9 cellular contexts compared by ENCODE assay signal in genomic region chr6:136774228-136775041, GRCh38. TPM values are rescaled to one million over a fixed set of nuclear protein-coding genes. Genes with fewer than 3 reads are reported as not detected.
A peak's percentile ranks its signal among the peaks of the same experiment; 100 is the strongest.
DNase-seq lines count a peak whose midpoint lies in the region; ATAC-seq, FAIRE-seq and TF ChIP-seq lines count a peak whose summit lies in the region.
"Had no signal": no experiment of that assay in that cellular context is flagged by ENCODE, and none has a peak within 500 bp of the region (broad histone marks: within the 10 kb centered on the region; RNA-seq: fewer than 3 reads in every experiment).

No MANE protein-coding gene starts in this region.

- no peak for ATAC-seq in activated naive CD8-positive, alpha-beta T cell treated with anti-CD3 and anti-CD28 coated beads, Interleukin-2, amount 50 U/mL, for 24 hours

- H3K4me1 Mint-ChIP-seq in activated naive CD8-positive, alpha-beta T cell treated with anti-CD3 and anti-CD28 coated beads, Interleukin-2, amount 50 U/mL, for 24 hours: peaks cover 49% of the 10 kb centered on the region
- H3K4me1 Mint-ChIP-seq in activated naive CD8-positive, alpha-beta T cell treated with anti-CD3 and anti-CD28 coated beads for 36 hours: peaks cover 23% of the 10 kb centered on the region

- no peak overlapping the region for H3K4me3 Mint-ChIP-seq in activated naive CD8-positive, alpha-beta T cell treated with anti-CD3 and anti-CD28 coated beads, Interleukin-2, amount 50 U/mL, for 24 hours
- H3K4me3 Mint-ChIP-seq in activated naive CD8-positive, alpha-beta T cell treated with anti-CD3 and anti-CD28 coated beads for 36 hours: no peak overlapping the region

- no peak for TF ChIP-seq CTCF in fibroblast of villous mesenchyme (IDR thresholded peaks at IDR 0.05; ENCODE audit: insufficient read depth, low read depth, low read length)

- peaks cover 1% of the 10 kb centered on the region for H3K36me3 Mint-ChIP-seq in activated naive CD8-positive, alpha-beta T cell treated with anti-CD3 and anti-CD28 coated beads, Interleukin-2, amount 50 U/mL, for 24 hours (ENCODE audit: low read depth)
- peaks cover 13% of the 10 kb centered on the region for H3K36me3 Mint-ChIP-seq in activated naive CD8-positive, alpha-beta T cell treated with anti-CD3 and anti-CD28 coated beads for 36 hours

- no peaks in the 10 kb centered on the region for H3K27me3 Mint-ChIP-seq in activated naive CD8-positive, alpha-beta T cell treated with anti-CD3 and anti-CD28 coated beads, Interleukin-2, amount 50 U/mL, for 24 hours
- peaks cover 2% of the 10 kb centered on the region for H3K27me3 Mint-ChIP-seq in activated naive CD8-positive, alpha-beta T cell treated with anti-CD3 and anti-CD28 coated beads for 36 hours

- peak overlapping the region; percentile 53 for H3K27ac Mint-ChIP-seq in activated naive CD8-positive, alpha-beta T cell treated with anti-CD3 and anti-CD28 coated beads, Interleukin-2, amount 50 U/mL, for 24 hours
- H3K27ac Mint-ChIP-seq in activated naive CD8-positive, alpha-beta T cell treated with anti-CD3 and anti-CD28 coated beads for 36 hours: no peak overlapping the region

- no peak overlapping the region for H3K4me3 ChIP-seq in fibroblast of villous mesenchyme (ENCODE audit: low read depth, low read length)

- FAIRE-seq in urothelium cell line (lab: Jason Lieb, UNC): no peak
- FAIRE-seq: colon had no signal

- DNase-seq in activated naive CD8-positive, alpha-beta T cell treated with anti-CD3 and anti-CD28 coated beads, Interleukin-2, amount 50 U/mL, for 24 hours: no peak
- DNase-seq in activated naive CD8-positive, alpha-beta T cell treated with anti-CD3 and anti-CD28 coated beads for 36 hours: no peak
- DNase-seq in SKM-1 treated with dmso at 0.1 percent for 144 hours (lab: John Stamatoyannopoulos, UW; ENCODE audit: unreplicated experiment): peak; percentile 64
- DNase-seq in fibroblast of villous mesenchyme (ENCODE audit: low read depth): peak; percentile 91
- DNase-seq in urothelium cell line (ENCODE audit: low spot score): peak; percentile 17
- no peak for DNase-seq in GM19240 (ENCODE audit: insufficient read length, low spot score)
- no peak for DNase-seq in NCI-H1930 (lab: John Stamatoyannopoulos, UW)
- DNase-seq in H4 (ENCODE audit: low spot score): no peak

- peaks cover 4% of the 10 kb centered on the region for H3K9me3 Mint-ChIP-seq in activated naive CD8-positive, alpha-beta T cell treated with anti-CD3 and anti-CD28 coated beads, Interleukin-2, amount 50 U/mL, for 24 hours
- no peaks in the 10 kb centered on the region for H3K9me3 Mint-ChIP-seq in activated naive CD8-positive, alpha-beta T cell treated with anti-CD3 and anti-CD28 coated beads for 36 hours

RNA-seq across cellular contexts. Expression of gene MAP3K5, which starts 17.8 kb away (rescaled TPM):
- total RNA-seq in activated naive CD8-positive, alpha-beta T cell treated with anti-CD3 and anti-CD28 coated beads for 36 hours: 1 to 10 TPM; 3.5 to 3.9 TPM
- 30.6 and 84.6 TPM in 2 replicates for total RNA-seq in fibroblast of villous mesenchyme
- total RNA-seq in H4 (2014; rRNA removed; shearing (Covaris generic)): 2.1 and 2.2 TPM in 2 replicates

RNA-seq across cellular contexts. Expression of gene PEX7, which starts 48.0 kb away (rescaled TPM):
- total RNA-seq in activated naive CD8-positive, alpha-beta T cell treated with anti-CD3 and anti-CD28 coated beads for 36 hours: 1 to 10 TPM; 4.7 to 6.1 TPM
- 7.4 and 8.6 TPM in 2 replicates for total RNA-seq in fibroblast of villous mesenchyme
- 7.2 and 8.2 TPM in 2 replicates for total RNA-seq in H4 (2014; rRNA removed; shearing (Covaris generic))

Comparison
In these comparisons a context has a peak if more than half of its experiments do, and no peak if none do; other contexts are left out.
1. DNase-seq: peak in SKM-1 treated with dmso at 0.1 percent for 144 hours (single experiment), fibroblast of villous mesenchyme (single experiment) and urothelium cell line (single experiment); none in activated naive CD8-positive, alpha-beta T cell treated with anti-CD3 and anti-CD28 coated beads, Interleukin-2, amount 50 U/mL, for 24 hours (single experiment), activated naive CD8-positive, alpha-beta T cell treated with anti-CD3 and anti-CD28 coated beads for 36 hours (single experiment), GM19240 (single experiment), NCI-H1930 (0 of 2) and H4 (single experiment).